ENCODE assay signal across 19 cellular contexts in genomic region chr4:74665346-74665745, GRCh38.
DNase-seq lines count a peak whose midpoint lies in the region; ATAC-seq and TF ChIP-seq lines count a peak whose summit lies in the region.
"Had no signal": no experiment of that assay in that cellular context is flagged by ENCODE, and none has a peak within 500 bp of the region (broad histone marks: within the 10 kb centered on the region; RNA-seq: fewer than 3 reads in every experiment).

No MANE protein-coding gene starts in this region.

- TF ChIP-seq CTCF in MCF 10A (IDR thresholded peaks at IDR 0.05; ENCODE audit: unreplicated experiment) (no peak), breast epithelium (IDR thresholded peaks at IDR 0.05) (no peak), GM13976 (IDR thresholded peaks at IDR 0.05; ENCODE audit: borderline replicate concordance, control extremely low read depth, extremely low read depth, insufficient read depth, missing control alignments) (no peak)

- CTCF ChIA-PET in MCF 10A (lab: Yijun Ruan, JAX) = interaction anchor here (0.5 to 1.9 kb wide), 9 partner anchors 41 to 289 kb away, joined by 3 to 7 read pairs (median 3); no protein-coding TSS in a partner anchor

- no peaks in the 10 kb centered on the region for H3K36me3 Mint-ChIP-seq in MCF 10A (ENCODE audit: insufficient read depth, unreplicated experiment)
- H3K36me3 Mint-ChIP-seq: CD8-positive, alpha-beta memory T cell had no signal

- DNase-seq in MCF 10A (ENCODE audit: unreplicated experiment) (peak; percentile 45), breast epithelium (ENCODE audit: low spot score in 2 of 2) (no peak), RPMI7951 (ENCODE audit: low read depth) (peak; percentile 11), GM13976 (ENCODE audit: low spot score) (no peak), MG63 (no peak)
- DNase-seq: CD8-positive, alpha-beta memory T cell; left lung; NCI-H1694; NCI-H774; nucleus accumbens; SK-N-SH had no signal

- peaks cover 32% of the 10 kb centered on the region for H3K4me1 Mint-ChIP-seq in MCF 10A (ENCODE audit: insufficient read depth, unreplicated experiment)
- H3K4me1 Mint-ChIP-seq: CD8-positive, alpha-beta memory T cell had no signal

- H3K36me3 ChIP-seq in breast epithelium (no peaks in the 10 kb centered on the region), MG63 (no peaks in the 10 kb centered on the region)
- H3K36me3 ChIP-seq: left lung, suprapubic skin had no signal

- peak; percentile 98 for ATAC-seq in esophagus mucosa
- ATAC-seq in HG03108 (IDR thresholded peaks at IDR 0.05; ENCODE audit: unreplicated experiment) = no peak
- no peak for ATAC-seq in HG02840 (IDR thresholded peaks at IDR 0.05; ENCODE audit: low FRiP score, unreplicated experiment)
- ATAC-seq: HepG2, left lung, Panc1 had no signal

- intact Hi-C loops in MCF 10A (cut with micrococcal nuclease) (no loop called here), breast epithelium (cut with DNase I; ENCODE audit: low total_unique reads) (no loop called here)

- no peaks in the 10 kb centered on the region for H3K4me1 ChIP-seq in breast epithelium
- H3K4me1 ChIP-seq: suprapubic skin had no signal

- H3K27ac ChIP-seq in breast epithelium = peak overlapping the region in 1 of 2 donors; percentile 42
- H3K27ac ChIP-seq: left lung, suprapubic skin had no signal

- no peaks in the 10 kb centered on the region for H3K27me3 Mint-ChIP-seq in MCF 10A (ENCODE audit: insufficient read depth, unreplicated experiment)

- no TSS peak for BruUV-seq in MCF 10A (replicated peaks; lab: Mats Ljungman, UMichigan)

- in situ Hi-C loops in GM13976 (cut with MboI; ENCODE audit: low sequenced_read_pairs, unreplicated experiment) = loop anchor here (25.0 kb wide), 1 partner anchor 478 kb away; no protein-coding TSS in a partner anchor

- POLR2A ChIA-PET in MCF 10A (lab: Yijun Ruan, JAX) = interaction anchor here (0.6 to 3.3 kb wide), 9 partner anchors 32 to 631 kb away, joined by 3 to 13 read pairs (median 3); no protein-coding TSS in a partner anchor

- H3K4me3 ChIP-seq in breast epithelium (no peak overlapping the region), MG63 (no peak overlapping the region)
- H3K4me3 ChIP-seq: left lung, suprapubic skin had no signal

- no peaks in the 10 kb centered on the region for H3K9me3 ChIP-seq in breast epithelium
- H3K9me3 ChIP-seq in MG63 = no peaks in the 10 kb centered on the region
- H3K9me3 ChIP-seq: left lung, SK-N-SH, suprapubic skin had no signal

- TF ChIP-seq POLR2A in breast epithelium (IDR thresholded peaks at IDR 0.05) = no peak

- H3K27ac Mint-ChIP-seq in MCF 10A (ENCODE audit: low read depth, unreplicated experiment) = peak overlapping the region; percentile 25
- H3K27ac Mint-ChIP-seq: activated T-helper 1 cell treated with anti-CD3 and anti-CD28 coated beads, Interleukin-12 subunit alpha, Interleukin-12 subunit beta, Interleukin-2, Interleukin-4 antibody, amounts not matched to agents 30 ng/mL and 10 ng/mL and 1 ng/mL, durations not matched to agents 14 hours and 24 hours and 36 hours; CD8-positive, alpha-beta memory T cell; T-helper 2 cell treated with Interferon-gamma antibody and Interleukin-4, amounts not matched to agents 5 μg/mL and 100 μg/mL, for 36 hours had no signal

- H3K4me3 Mint-ChIP-seq in MCF 10A (ENCODE audit: unreplicated experiment) = no peak overlapping the region
- H3K4me3 Mint-ChIP-seq: activated T-helper 1 cell treated with anti-CD3 and anti-CD28 coated beads, Interleukin-12 subunit alpha, Interleukin-12 subunit beta, Interleukin-2, Interleukin-4 antibody, amounts not matched to agents 30 ng/mL and 10 ng/mL and 1 ng/mL, durations not matched to agents 14 hours and 24 hours and 36 hours; CD8-positive, alpha-beta memory T cell; T-helper 2 cell treated with Interferon-gamma antibody and Interleukin-4, amounts not matched to agents 5 μg/mL and 100 μg/mL, for 36 hours had no signal

- no peaks in the 10 kb centered on the region for H3K9me3 Mint-ChIP-seq in MCF 10A (ENCODE audit: unreplicated experiment)
- H3K9me3 Mint-ChIP-seq: activated T-helper 1 cell treated with anti-CD3 and anti-CD28 coated beads, Interleukin-12 subunit alpha, Interleukin-12 subunit beta, Interleukin-2, Interleukin-4 antibody, amounts not matched to agents 30 ng/mL and 10 ng/mL and 1 ng/mL, durations not matched to agents 14 hours and 24 hours and 36 hours; CD8-positive, alpha-beta memory T cell; T-helper 2 cell treated with Interferon-gamma antibody and Interleukin-4, amounts not matched to agents 5 μg/mL and 100 μg/mL, for 36 hours had no signal

- H3K27me3 ChIP-seq in breast epithelium (no peaks in the 10 kb centered on the region), MG63 (no peaks in the 10 kb centered on the region)
- H3K27me3 ChIP-seq: left lung, suprapubic skin had no signal

Comparison
In these comparisons a context has a peak if more than half of its experiments do, and no peak if none do; other contexts are left out.
1. DNase-seq: peak in MCF 10A (single experiment) and RPMI7951 (single experiment); none in breast epithelium (0 of 2), GM13976 (single experiment) and MG63 (single experiment).